In genomic region chr13:36163303-36163702, GRCh38 we compare ENCODE assay signal across 19 cellular contexts. TPM values are rescaled to one million over a fixed set of nuclear protein-coding genes. Genes with fewer than 3 reads are reported as not detected.
DNase-seq lines count a peak whose midpoint lies in the region; ATAC-seq and TF ChIP-seq lines count a peak whose summit lies in the region.
"Had no signal": no experiment of that assay in that cellular context is flagged by ENCODE, and none has a peak within 500 bp of the region (broad histone marks: within the 10 kb centered on the region; RNA-seq: fewer than 3 reads in every experiment).

No MANE protein-coding gene starts in this region.

- no peak overlapping the region for H3K4me2 ChIP-seq in hepatocyte

- no peak for TF ChIP-seq POLR2A in prostate gland (IDR thresholded peaks at IDR 0.05)

- no peaks in the 10 kb centered on the region for H3K4me1 Mint-ChIP-seq in activated CD4-positive, alpha-beta memory T cell treated with anti-CD3 and anti-CD28 coated beads, Interleukin-2, amount 10 ng/mL, durations not matched to agents 7 days and 5 days

- POLR2A ChIA-PET in A673 (lab: Charles Lee; ENCODE audit: low non-redundant PET), result interaction anchor here (0.6 kb wide), 1 partner anchor 249 kb away, joined by 5 read pairs; no protein-coding TSS in a partner anchor
- POLR2A ChIA-PET in activated CD4-positive, alpha-beta memory T cell treated with anti-CD3 and anti-CD28 coated beads, Interleukin-2, amount 10 ng/mL, durations not matched to agents 7 days and 5 days (lab: Charles Lee), result no interaction called here

- CTCF ChIA-PET in A673 (lab: Charles Lee), result no interaction called here
- CTCF ChIA-PET in activated CD4-positive, alpha-beta memory T cell treated with anti-CD3 and anti-CD28 coated beads, Interleukin-2, amount 10 ng/mL, durations not matched to agents 7 days and 5 days (lab: Charles Lee), result no interaction called here

- H3K9me3 ChIP-seq in A673 (ENCODE audit: low read depth, low read length, poor library complexity, severe bottlenecking) (no peaks in the 10 kb centered on the region), HAP-1 (no peaks in the 10 kb centered on the region), hepatocyte (ENCODE audit: low read depth) (no peaks in the 10 kb centered on the region), prostate gland (no peaks in the 10 kb centered on the region), BE2C (no peaks in the 10 kb centered on the region)
- H3K9me3 ChIP-seq: adrenal gland, gastroesophageal sphincter, Peyer's patch, sigmoid colon had no signal

- no peak overlapping the region for H3K4me3 Mint-ChIP-seq in activated CD4-positive, alpha-beta memory T cell treated with anti-CD3 and anti-CD28 coated beads, Interleukin-2, amount 10 ng/mL, durations not matched to agents 7 days and 5 days

- H3K4me3 ChIP-seq in A673 (ENCODE audit: low read depth, low read length, poor library complexity, severe bottlenecking) (no peak overlapping the region), HAP-1 (no peak overlapping the region), hepatocyte (no peak overlapping the region), prostate gland (no peak overlapping the region), BE2C (ENCODE audit: low read depth, low read length) (no peak overlapping the region)
- H3K4me3 ChIP-seq: adrenal gland, gastroesophageal sphincter, GM23248, Peyer's patch, sigmoid colon had no signal

- H3K27me3 Mint-ChIP-seq in activated CD4-positive, alpha-beta memory T cell treated with anti-CD3 and anti-CD28 coated beads, Interleukin-2, amount 10 ng/mL, durations not matched to agents 7 days and 5 days, result no peaks in the 10 kb centered on the region

- WGBS in hepatocyte (ENCODE audit: low lambda C conversion rate, missing lambda C conversion rate), result 87% methylated on average over 5 of the region's 5 CpGs
- WGBS in prostate gland, result 85% methylated on average over 5 of the region's 5 CpGs

- no peaks in the 10 kb centered on the region for H3K9me2 ChIP-seq in hepatocyte (replicated peaks; ENCODE audit: insufficient read depth)

- peaks cover 9% of the 10 kb centered on the region for H3K9me3 Mint-ChIP-seq in activated CD4-positive, alpha-beta memory T cell treated with anti-CD3 and anti-CD28 coated beads, Interleukin-2, amount 10 ng/mL, durations not matched to agents 7 days and 5 days
- H3K9me3 Mint-ChIP-seq: activated T-helper 2 cell treated with anti-CD3 and anti-CD28 coated beads, Interferon-gamma antibody, Interleukin-2, Interleukin-4, amounts not matched to agents 10 μg/mL and 5 μg/mL and 100 μg/mL, durations not matched to agents 14 hours and 24 hours and 36 hours had no signal

- no peak overlapping the region for H2AFZ ChIP-seq in hepatocyte
- H2AFZ ChIP-seq: GM23248 had no signal

- H3K27ac Mint-ChIP-seq in activated CD4-positive, alpha-beta memory T cell treated with anti-CD3 and anti-CD28 coated beads, Interleukin-2, amount 10 ng/mL, durations not matched to agents 7 days and 5 days, result no peak overlapping the region
- H3K27ac Mint-ChIP-seq: activated T-helper 2 cell treated with anti-CD3 and anti-CD28 coated beads, Interferon-gamma antibody, Interleukin-2, Interleukin-4, amounts not matched to agents 10 μg/mL and 5 μg/mL and 100 μg/mL, durations not matched to agents 14 hours and 24 hours and 36 hours had no signal

- H3K4me1 ChIP-seq in A673 (ENCODE audit: insufficient read depth, low read length, poor library complexity, severe bottlenecking) (peaks cover 27% of the 10 kb centered on the region), HAP-1 (peaks cover 29% of the 10 kb centered on the region), hepatocyte (ENCODE audit: insufficient read depth) (peaks cover 14% of the 10 kb centered on the region), prostate gland (replicated peaks) (no peaks in the 10 kb centered on the region), BE2C (peaks cover 6% of the 10 kb centered on the region; the same call in 1 of the 2 replicates)
- H3K4me1 ChIP-seq: adrenal gland, Peyer's patch had no signal

- H3K36me3 ChIP-seq in A673 (ENCODE audit: insufficient read depth, low read length, poor library complexity, severe bottlenecking), result no peaks in the 10 kb centered on the region
- H3K36me3 ChIP-seq in HAP-1 (replicated peaks), result no peaks in the 10 kb centered on the region
- H3K36me3 ChIP-seq in hepatocyte (replicated peaks; ENCODE audit: insufficient read depth, low read depth), result no peaks in the 10 kb centered on the region
- no peaks in the 10 kb centered on the region for H3K36me3 ChIP-seq in prostate gland
- H3K36me3 ChIP-seq in BE2C, result no peaks in the 10 kb centered on the region
- H3K36me3 ChIP-seq: adrenal gland, gastroesophageal sphincter, Peyer's patch, sigmoid colon had no signal

- no peaks in the 10 kb centered on the region for H3K79me2 ChIP-seq in hepatocyte

- intact Hi-C loops in A673 (cut with micrococcal nuclease; ENCODE audit: unreplicated experiment) (no loop called here), prostate gland (cut with DNase I) (no loop called here)

- H3K27me3 ChIP-seq in A673 (replicated peaks; ENCODE audit: insufficient read depth, low read depth, low read length, poor library complexity), result no peaks in the 10 kb centered on the region
- no peaks in the 10 kb centered on the region for H3K27me3 ChIP-seq in HAP-1 (ENCODE audit: low read depth)
- H3K27me3 ChIP-seq in hepatocyte, result no peaks in the 10 kb centered on the region
- H3K27me3 ChIP-seq in prostate gland (replicated peaks; ENCODE audit: insufficient read depth), result no peaks in the 10 kb centered on the region
- H3K27me3 ChIP-seq in BE2C, result no peaks in the 10 kb centered on the region
- H3K27me3 ChIP-seq: adrenal gland, gastroesophageal sphincter, Peyer's patch, sigmoid colon had no signal

- ATAC-seq in HG02885 (IDR thresholded peaks at IDR 0.05; ENCODE audit: poor library complexity, unreplicated experiment), result no peak

- no TSS peak for BruUV-seq in A673 (replicated peaks; lab: Mats Ljungman, UMichigan)

- in situ Hi-C loops in HAP-1 (cut with MboI; ENCODE audit: low sequenced_read_pairs), result no loop called here

- DNase-seq in A673 (ENCODE audit: low spot score) (peak; percentile 29), HAP-1 (ENCODE audit: low spot score in 2 of 2) (peak; percentile 54 to 69), SHP77 (lab: John Stamatoyannopoulos, UW) (peak; percentile 43 to 51), hepatocyte (ENCODE audit: low spot score) (no peak), prostate gland (ENCODE audit: low spot score) (no peak), BE2C (no peak)
- no peak for DNase-seq in activated CD4-positive, alpha-beta memory T cell treated with anti-CD3 and anti-CD28 coated beads, Interleukin-2, amount 10 ng/mL, durations not matched to agents 7 days and 5 days
- DNase-seq: activated CD4-positive, CD25-positive, alpha-beta regulatory T cell; KG1; stimulated activated CD4-positive, alpha-beta T cell treated with anti-CD3 and anti-CD28 coated beads, Interleukin-4, amount 100 ng/mL, for 1 hour had no signal

- H3K36me3 Mint-ChIP-seq in activated CD4-positive, alpha-beta memory T cell treated with anti-CD3 and anti-CD28 coated beads, Interleukin-2, amount 10 ng/mL, durations not matched to agents 7 days and 5 days (ENCODE audit: low read depth), result no peaks in the 10 kb centered on the region

- H4K20me1 ChIP-seq in hepatocyte (ENCODE audit: insufficient read depth, poor library complexity, severe bottlenecking), result no peaks in the 10 kb centered on the region

- TF ChIP-seq CTCF in A673 (conservative IDR thresholded peaks at IDR 0.05; ENCODE audit: low read depth, low read length) (no peak), hepatocyte (IDR thresholded peaks at IDR 0.05; ENCODE audit: poor library complexity) (no peak), prostate gland (IDR thresholded peaks at IDR 0.05) (no peak), BE2C (IDR thresholded peaks at IDR 0.05; ENCODE audit: low read depth, low read length) (no peak)

- no peak overlapping the region for H3K27ac ChIP-seq in A673 (ENCODE audit: low read depth, low read length, poor library complexity, severe bottlenecking)
- H3K27ac ChIP-seq in hepatocyte, result peak overlapping the region; percentile 26
- H3K27ac ChIP-seq in prostate gland, result no peak overlapping the region
- H3K27ac ChIP-seq: adrenal gland, GM23248, Peyer's patch, sigmoid colon had no signal

RNA-seq across cellular contexts. Expression of gene DCLK1, which starts 32.1 kb away (rescaled TPM):
- total RNA-seq in A673 (2021) (11.2 and 15.7 TPM in 2 replicates), hepatocyte (2.0 and 2.9 TPM in 2 replicates), prostate gland (1 to 10 TPM; 3.8 to 3.9 TPM)
- polyA plus RNA-seq in hepatocyte, result 0.16 and 0.72 TPM in 2 replicates
- total RNA-seq in activated CD4-positive, alpha-beta memory T cell treated with anti-CD3 and anti-CD28 coated beads, Interleukin-2, amount 10 ng/mL, durations not matched to agents 7 days and 5 days, result not detected
- 1.9 TPM for polyA plus RNA-seq in BE2C (2012; ENCODE audit: insufficient read depth, insufficient read length, low read depth)
- total RNA-seq: activated CD8-positive, alpha-beta memory T cell treated with anti-CD3 and anti-CD28 coated beads for 36 hours; activated T-helper 2 cell treated with anti-CD3 and anti-CD28 coated beads, Interferon-gamma antibody, Interleukin-2, Interleukin-4, amounts not matched to agents 10 μg/mL and 5 μg/mL and 100 μg/mL, durations not matched to agents 14 hours and 24 hours and 36 hours; T-helper 1 cell treated with Interleukin-12 subunit alpha and Interleukin-12 subunit beta and Interleukin-4 antibody, amounts not matched to agents 30 ng/mL and 1 ng/mL, for 36 hours had no signal

RNA-seq across cellular contexts. Expression of gene SOHLH2, which starts 51.1 kb away (rescaled TPM):
- 1.6 and 2.5 TPM in 2 replicates for total RNA-seq in A673 (2021)
- total RNA-seq in hepatocyte, result 0.93 and 1.8 TPM in 2 replicates
- 1.0 TPM in 1 of 2 replicates, not detected in the other for polyA plus RNA-seq in hepatocyte
- not detected for total RNA-seq in activated CD4-positive, alpha-beta memory T cell treated with anti-CD3 and anti-CD28 coated beads, Interleukin-2, amount 10 ng/mL, durations not matched to agents 7 days and 5 days
- 1 to 10 TPM; 2.3 to 5.1 TPM for total RNA-seq in prostate gland
- polyA plus RNA-seq in BE2C (2012; ENCODE audit: insufficient read depth, insufficient read length, low read depth), result 0.56 TPM
- total RNA-seq: activated CD8-positive, alpha-beta memory T cell treated with anti-CD3 and anti-CD28 coated beads for 36 hours; activated T-helper 2 cell treated with anti-CD3 and anti-CD28 coated beads, Interferon-gamma antibody, Interleukin-2, Interleukin-4, amounts not matched to agents 10 μg/mL and 5 μg/mL and 100 μg/mL, durations not matched to agents 14 hours and 24 hours and 36 hours; GM23248; Peyer's patch; T-helper 1 cell treated with Interleukin-12 subunit alpha and Interleukin-12 subunit beta and Interleukin-4 antibody, amounts not matched to agents 30 ng/mL and 1 ng/mL, for 36 hours had no signal
- polyA plus RNA-seq: GM23248 had no signal

Comparison
In these comparisons a context has a peak if more than half of its experiments do, and no peak if none do; other contexts are left out.
1. DNase-seq: peak in A673 (single experiment), HAP-1 (2 of 2) and SHP77 (2 of 2); none in hepatocyte (single experiment), activated CD4-positive, alpha-beta memory T cell treated with anti-CD3 and anti-CD28 coated beads, Interleukin-2, amount 10 ng/mL, durations not matched to agents 7 days and 5 days (single experiment), prostate gland (single experiment) and BE2C (single experiment).